ENCODE assay signal across 19 cellular contexts in genomic region chr12:132123970-132124765, GRCh38.
"Had no signal": no experiment of that assay in that cellular context is flagged by ENCODE, and none has a peak within 500 bp of the region (broad histone marks: within the 10 kb centered on the region; RNA-seq: fewer than 3 reads in every experiment).

No MANE protein-coding gene starts in this region.

- H3K27ac ChIP-seq: breast epithelium, esophagus squamous epithelium, gastrocnemius medialis, stomach, suprapubic skin, tibial nerve had no signal

- H3K27me3 ChIP-seq: breast epithelium, esophagus squamous epithelium, gastrocnemius medialis, stomach, suprapubic skin, tibial nerve had no signal

- ATAC-seq: activated CD8-positive, alpha-beta memory T cell treated with anti-CD3 and anti-CD28 coated beads, Interleukin-2, amount 10 ng/mL, durations not matched to agents 7 days and 5 days; activated CD8-positive, alpha-beta T cell treated with anti-CD3 and anti-CD28 coated beads for 36 hours; activated naive CD4-positive, alpha-beta T cell treated with anti-CD3 and anti-CD28 coated beads, Interleukin-2, amount 50 U/mL, for 72 hours; gastrocnemius medialis; sciatic nerve; stimulated activated memory B cell treated with anti-CD40 and anti-IgM and Interleukin-4, amounts not matched to agents 10 μg/mL and 1 μg/mL and 100 μg/mL, for 72 hours had no signal

- H3K9me3 ChIP-seq: breast epithelium, esophagus squamous epithelium, gastrocnemius medialis, suprapubic skin had no signal

- DNase-seq: activated CD4-positive, alpha-beta T cell treated with anti-CD3 and anti-CD28 coated beads, Interleukin-2, amount 10 ng/mL, durations not matched to agents 7 days and 5 days; activated CD8-positive, alpha-beta memory T cell treated with anti-CD3 and anti-CD28 coated beads, Interleukin-2, amount 10 ng/mL, durations not matched to agents 7 days and 5 days; activated CD8-positive, alpha-beta T cell treated with anti-CD3 and anti-CD28 coated beads for 36 hours; activated gamma-delta T cell; activated T-cell treated with anti-CD3 and anti-CD28 coated beads for 4 hours; esophagus squamous epithelium; gastrocnemius medialis; islet precursor cell; left cardiac atrium; small intestine; stimulated activated CD4-positive, alpha-beta T cell treated with anti-CD3 and anti-CD28 coated beads, Interleukin-2, amount 100 ng/mL, for 24 hours; stomach; T1000 had no signal

- H3K4me1 ChIP-seq: breast epithelium, esophagus squamous epithelium, gastrocnemius medialis, stomach, suprapubic skin, tibial nerve had no signal

- H3K36me3 ChIP-seq: breast epithelium had no signal

- H3K4me3 ChIP-seq: breast epithelium, esophagus squamous epithelium, gastrocnemius medialis, stomach, suprapubic skin, tibial nerve had no signal
